Comparison of ENCODE assay signal across 31 cellular contexts in the genomic region with DNA sequence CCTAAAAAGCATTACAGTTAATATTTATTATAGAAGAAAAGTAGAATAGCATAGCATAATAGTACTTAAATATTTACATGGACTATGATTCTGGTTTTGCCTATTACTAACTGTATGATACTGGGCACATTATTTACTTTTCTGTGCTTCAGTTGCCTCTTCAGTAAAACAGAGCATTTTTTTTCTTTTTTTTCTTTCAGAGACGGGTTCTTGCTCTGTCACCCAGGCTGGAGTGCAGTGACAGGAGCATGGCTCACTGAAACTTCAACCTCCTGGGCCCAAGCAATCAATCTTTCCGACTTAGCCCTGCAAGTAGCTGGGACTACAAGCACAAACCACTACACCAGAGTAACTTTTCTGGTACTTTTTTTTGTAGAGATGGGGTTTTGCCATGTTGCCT.
"Had no signal": no experiment of that assay in that cellular context is flagged by ENCODE, and none has a peak within 500 bp of the region (broad histone marks: within the 10 kb centered on the region; RNA-seq: fewer than 3 reads in every experiment).

No MANE protein-coding gene starts in this region.

- H3K4me3 ChIP-seq: adrenal gland, body of pancreas, breast epithelium had no signal

- H3K4me1 ChIP-seq: breast epithelium had no signal

- DNase-seq: activated CD4-positive, alpha-beta T cell treated with anti-CD3 and anti-CD28 coated beads for 36 hours; activated CD4-positive, alpha-beta T cell treated with anti-CD3 and anti-CD28 coated beads, Interleukin-2, amount 10 ng/mL, durations not matched to agents 7 days and 5 days; activated CD4-positive, alpha-beta T cell treated with anti-CD3 and anti-CD28 coated beads, Interleukin-2, amount 50 U/mL, for 48 hours; activated CD8-positive, alpha-beta T cell treated with anti-CD3 and anti-CD28 coated beads, Interleukin-2, amount 10 ng/mL, durations not matched to agents 7 days and 5 days; activated gamma-delta T cell; activated naive CD4-positive, alpha-beta T cell treated with Interleukin-2 at 50 U/mL for 16 hours; activated T-cell treated with anti-CD3 and anti-CD28 coated beads, Interleukin-2, amount 50 U/mL, for 24 hours; adrenal gland; body of pancreas; Kasumi-1; KG1; MM.1S; MV-4-11; NCI-H1092; NCI-H146; NCI-H187; NCI-H2081; NCI-H2171 treated with DMSO at 0.1 percent for 48 hours; NCI-H226; NCI-H526; NCI-H748 treated with DMSO at 0.1 percent for 48 hours; NK-92 treated with Interleukin-12 subunit alpha and Interleukin-12 subunit beta, amount 100 ng/mL, for 24 hours; OCI-M1; Right ventricle myocardium superior; SW 1271; T-helper 1 cell; T-helper 2 cell; T-helper 9 cell had no signal

- H3K27ac ChIP-seq: adrenal gland, body of pancreas, breast epithelium had no signal

- ATAC-seq: activated CD4-positive, alpha-beta T cell treated with anti-CD3 and anti-CD28 coated beads for 36 hours; activated CD4-positive, CD25-positive, alpha-beta regulatory T cell treated with anti-CD3 and anti-CD28 coated beads, Interleukin-2, amount 50 U/mL, for 24 hours; activated CD8-positive, alpha-beta T cell treated with anti-CD3 and anti-CD28 coated beads, Interleukin-2, amount 10 ng/mL, durations not matched to agents 7 days and 5 days; activated naive CD4-positive, alpha-beta T cell treated with anti-CD3 and anti-CD28 coated beads, Interleukin-2, amount 50 U/mL, for 72 hours; body of pancreas had no signal

- H3K9me3 ChIP-seq: adrenal gland, body of pancreas, breast epithelium had no signal

- H3K27me3 ChIP-seq: adrenal gland, body of pancreas, breast epithelium had no signal

- H3K36me3 ChIP-seq: breast epithelium had no signal
